In the genomic region with DNA sequence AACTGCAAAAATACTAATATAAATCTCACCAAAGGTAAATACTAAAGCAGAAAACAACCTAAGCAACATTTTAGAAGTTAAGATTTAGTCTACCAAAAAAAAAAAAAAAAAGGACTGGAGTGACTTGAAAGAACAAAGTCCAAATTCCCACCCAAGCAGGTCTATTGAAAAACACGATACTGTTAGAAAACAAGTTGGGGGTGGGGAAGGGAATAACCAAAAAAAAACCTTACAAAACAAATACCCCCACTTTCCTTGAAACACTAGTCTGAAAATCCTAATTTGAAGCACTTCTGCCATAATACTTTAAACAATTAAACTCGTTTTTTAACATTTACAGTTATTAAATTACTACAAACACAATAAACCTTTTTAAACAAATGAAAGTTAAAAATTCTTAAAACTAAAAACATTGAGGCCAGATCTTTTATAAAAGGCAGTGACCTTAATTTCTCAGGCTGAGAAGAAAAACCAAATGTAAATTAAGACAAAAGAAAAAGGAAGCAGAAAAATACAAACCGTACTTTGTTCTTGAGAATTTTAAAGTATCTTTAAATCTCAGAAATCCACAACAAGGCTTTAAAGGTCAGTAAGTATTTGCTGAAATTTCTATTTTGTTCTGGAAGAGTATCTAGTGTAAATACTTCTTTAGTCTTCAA, we compare ENCODE assay signal across 8 cellular contexts.
DNase-seq lines count a peak whose midpoint lies in the region; ATAC-seq and TF ChIP-seq lines count a peak whose summit lies in the region.

No MANE protein-coding gene starts in this region.

- intact Hi-C loops in body of pancreas (cut with DNase I) (no loop called here), left lung (cut with DNase I) (no loop called here)

- H3K36me3 ChIP-seq in body of pancreas (replicated peaks in 1 of 2; ENCODE audit: insufficient read depth in 1 of 2, low read depth in 2 of 2) (no peaks in the 10 kb centered on the region), left lung (no peaks in the 10 kb centered on the region), thymus (ENCODE audit: control insufficient read depth, insufficient read depth) (no peaks in the 10 kb centered on the region)

- ATAC-seq in body of pancreas (peak; percentile 39), left lung (peak; percentile 9), HG03354 (IDR thresholded peaks at IDR 0.05; ENCODE audit: poor library complexity, severe bottlenecking, unreplicated experiment) (no peak), HG03520 (IDR thresholded peaks at IDR 0.05; ENCODE audit: unreplicated experiment) (no peak)

- H3K9me3 ChIP-seq in body of pancreas (no peaks in the 10 kb centered on the region), left lung (no peaks in the 10 kb centered on the region), thymus (ENCODE audit: control insufficient read depth) (no peaks in the 10 kb centered on the region)

- TF ChIP-seq CTCF in body of pancreas (IDR thresholded peaks at IDR 0.05) (no peak), left lung (IDR thresholded peaks at IDR 0.05) (no peak)

- peak overlapping the region; percentile 11 to 21 for H3K4me3 ChIP-seq in body of pancreas
- H3K4me3 ChIP-seq in left lung: peak overlapping the region; percentile 38 to 50
- H3K4me3 ChIP-seq in thymus (ENCODE audit: low read length): peak overlapping the region; percentile 88

- peaks cover 7% of the 10 kb centered on the region for H3K4me1 ChIP-seq in body of pancreas
- H3K4me1 ChIP-seq in left lung: peaks cover 9 to 45% of the 10 kb centered on the region in 2 donors
- H3K4me1 ChIP-seq in thymus (ENCODE audit: control insufficient read depth, insufficient read depth, low read length): no peaks in the 10 kb centered on the region

- no peaks in the 10 kb centered on the region for H3K27me3 ChIP-seq in body of pancreas
- no peaks in the 10 kb centered on the region for H3K27me3 ChIP-seq in left lung
- H3K27me3 ChIP-seq in thymus (ENCODE audit: control insufficient read depth, insufficient read depth): no peaks in the 10 kb centered on the region

- H3K27ac ChIP-seq in body of pancreas: peak overlapping the region; percentile 89 to 99 (median 98)
- peak overlapping the region; percentile 97 to 99 for H3K27ac ChIP-seq in left lung
- H3K27ac ChIP-seq in thymus (ENCODE audit: low read depth): peak overlapping the region; percentile 99

- no peak for TF ChIP-seq POLR2A in body of pancreas (IDR thresholded peaks at IDR 0.05)

- DNase-seq in Daoy (ENCODE audit: low read depth): peak; percentile 3
- peak; percentile 60 for DNase-seq in M059J (ENCODE audit: low read depth)
- peak in 1 of 4 donors; percentile 21 for DNase-seq in body of pancreas
- DNase-seq in left lung: no peak
- DNase-seq in activated CD4-positive, alpha-beta T cell treated with anti-CD3 and anti-CD28 coated beads for 4 hours: no peak

- 0 to 1% methylated on average over 3 of the region's 3 CpGs for WGBS in body of pancreas, 2 donors
- WGBS in thymus: 0% methylated on average over 3 of the region's 3 CpGs

Comparison
In these comparisons a context has a peak if more than half of its experiments do, and no peak if none do; other contexts are left out.
1. DNase-seq: peak in Daoy (single experiment) and M059J (single experiment); none in left lung (0 of 2) and activated CD4-positive, alpha-beta T cell treated with anti-CD3 and anti-CD28 coated beads for 4 hours (0 of 2).
2. ATAC-seq: peak in body of pancreas (single experiment) and left lung (single experiment); none in HG03354 (single experiment) and HG03520 (single experiment).
3. H3K4me3 ChIP-seq: peak in every context shown above with its lines; median percentile 88 in thymus; 44 in left lung; 16 in body of pancreas.
4. Peak in every context shown above with its lines, with median percentiles within 50 percentile points of each other: H3K27ac ChIP-seq.